In genomic region chr1:38246955-38247952, GRCh38 we compare ENCODE assay signal across 12 cellular contexts.
DNase-seq lines count a peak whose midpoint lies in the region; FAIRE-seq and TF ChIP-seq lines count a peak whose summit lies in the region.
"Had no signal": no experiment of that assay in that cellular context is flagged by ENCODE, and none has a peak within 500 bp of the region (broad histone marks: within the 10 kb centered on the region; RNA-seq: fewer than 3 reads in every experiment).

No MANE protein-coding gene starts in this region.

- no peak for TF ChIP-seq CTCF in HFF-Myc (IDR thresholded peaks at IDR 0.05; ENCODE audit: low read depth, low read length, missing control alignments)
- no peak for TF ChIP-seq CTCF in smooth muscle cell (IDR thresholded peaks at IDR 0.05; ENCODE audit: borderline replicate concordance, insufficient read depth, poor library complexity, severe bottlenecking)
- TF ChIP-seq CTCF in prostate gland (IDR thresholded peaks at IDR 0.05) = no peak

- WGBS in smooth muscle cell (ENCODE audit: low lambda C conversion rate) = 58% methylated on average over 24 of the region's 24 CpGs
- WGBS in prostate gland = 57% methylated on average over 24 of the region's 24 CpGs

- no peaks in the 10 kb centered on the region for H3K36me3 ChIP-seq in smooth muscle cell (ENCODE audit: low read depth)
- no peaks in the 10 kb centered on the region for H3K36me3 ChIP-seq in prostate gland
- H3K36me3 ChIP-seq: uterus had no signal

- H3K4me2 ChIP-seq in smooth muscle cell = peak overlapping the region; percentile 1

- no peak overlapping the region for H3K9ac ChIP-seq in smooth muscle cell (ENCODE audit: low read depth)

- DNase-seq in HFF-Myc (ENCODE audit: extremely low read depth, low read depth) (peak; percentile 26), RPMI7951 (ENCODE audit: low read depth) (peak; percentile 31), iris pigment epithelial cell (ENCODE audit: low read depth) (peak; percentile 31), smooth muscle cell (lab: John Stamatoyannopoulos, UW; ENCODE audit: unreplicated experiment) (no peak), anterior cingulate cortex (lab: John Stamatoyannopoulos, UW) (no peak), prostate gland (ENCODE audit: low spot score) (no peak), GM12891 (ENCODE audit: insufficient read length, low spot score) (no peak), RKO (ENCODE audit: low spot score) (no peak)
- DNase-seq: mammary epithelial cell, SHP77 treated with DMSO at 0.1 percent for 48 hours had no signal

- intact Hi-C loops in prostate gland (cut with DNase I) = no loop called here

- H3K4me3 ChIP-seq in HFF-Myc (replicated peaks; ENCODE audit: low read depth, low read length) (no peak overlapping the region), smooth muscle cell (no peak overlapping the region), prostate gland (no peak overlapping the region)
- H3K4me3 ChIP-seq: uterus had no signal

- no peaks in the 10 kb centered on the region for H3K79me2 ChIP-seq in smooth muscle cell (ENCODE audit: low read depth)

- H4K20me1 ChIP-seq in smooth muscle cell (ENCODE audit: low read depth) = no peaks in the 10 kb centered on the region

- H3K27me3 ChIP-seq in smooth muscle cell (ENCODE audit: low read depth) = no peaks in the 10 kb centered on the region
- no peaks in the 10 kb centered on the region for H3K27me3 ChIP-seq in prostate gland (replicated peaks; ENCODE audit: insufficient read depth)
- H3K27me3 ChIP-seq: uterus had no signal

- peaks cover 9% of the 10 kb centered on the region for H3K4me1 ChIP-seq in smooth muscle cell (ENCODE audit: low read depth)
- H3K4me1 ChIP-seq in prostate gland (replicated peaks) = no peaks in the 10 kb centered on the region

- H3K27ac ChIP-seq in smooth muscle cell (ENCODE audit: low read depth) = no peak overlapping the region
- no peak overlapping the region for H3K27ac ChIP-seq in prostate gland
- H3K27ac ChIP-seq: uterus, VCaP had no signal

- H3F3A ChIP-seq in smooth muscle cell (ENCODE audit: low read depth) = no peaks in the 10 kb centered on the region

- H3K9me3 ChIP-seq in smooth muscle cell (replicated peaks; ENCODE audit: low read depth) (no peaks in the 10 kb centered on the region), prostate gland (no peaks in the 10 kb centered on the region)
- H3K9me3 ChIP-seq: uterus had no signal

- no peak for FAIRE-seq in GM12891 (lab: Jason Lieb, UNC)

- no peak overlapping the region for H2AFZ ChIP-seq in smooth muscle cell (ENCODE audit: low read depth)

- no peak for TF ChIP-seq POLR2A in prostate gland (IDR thresholded peaks at IDR 0.05)
- TF ChIP-seq POLR2A in GM12891 (IDR thresholded peaks at IDR 0.05; ENCODE audit: low read depth, low read length) = no peak

TF ChIP-seq in GM12891, 5 proteins besides CTCF, POLR2A, EP300 and RAD21:
- no peak for TF ChIP-seq TAF1 (IDR thresholded peaks at IDR 0.05; ENCODE audit: low read depth, low read length)
- TF ChIP-seq POU2F2 (IDR thresholded peaks at IDR 0.05; ENCODE audit: low read depth, low read length) = no peak
- TF ChIP-seq PAX5 (IDR thresholded peaks at IDR 0.05; ENCODE audit: insufficient read depth, low read length, severe bottlenecking) = no peak

Comparison
In these comparisons a context has a peak if more than half of its experiments do, and no peak if none do; other contexts are left out.
1. DNase-seq: peak in HFF-Myc (single experiment), RPMI7951 (single experiment) and iris pigment epithelial cell (single experiment); none in smooth muscle cell (single experiment), anterior cingulate cortex (0 of 58), prostate gland (single experiment), GM12891 (single experiment) and RKO (single experiment).